Comparison of ENCODE assay signal across 13 cellular contexts in genomic region chr15:63968700-63969099, GRCh38.
A peak's percentile ranks its signal among the peaks of the same experiment; 100 is the strongest.
DNase-seq lines count a peak whose midpoint lies in the region; ATAC-seq and TF ChIP-seq lines count a peak whose summit lies in the region.
"Had no signal": no experiment of that assay in that cellular context is flagged by ENCODE, and none has a peak within 500 bp of the region (broad histone marks: within the 10 kb centered on the region; RNA-seq: fewer than 3 reads in every experiment).

No MANE protein-coding gene starts in this region.

- no peaks in the 10 kb centered on the region for H3K27me3 Mint-ChIP-seq in activated naive CD8-positive, alpha-beta T cell treated with anti-CD3 and anti-CD28 coated beads, Interleukin-2, amount 10 ng/mL, durations not matched to agents 7 days and 5 days
- H3K27me3 Mint-ChIP-seq in activated naive CD8-positive, alpha-beta T cell treated with anti-CD3 and anti-CD28 coated beads for 36 hours, result no peaks in the 10 kb centered on the region
- no peaks in the 10 kb centered on the region for H3K27me3 Mint-ChIP-seq in type B pancreatic cell

- H3K27ac Mint-ChIP-seq in activated naive CD8-positive, alpha-beta T cell treated with anti-CD3 and anti-CD28 coated beads, Interleukin-2, amount 10 ng/mL, durations not matched to agents 7 days and 5 days, result peak overlapping the region; percentile 64
- H3K27ac Mint-ChIP-seq in activated naive CD8-positive, alpha-beta T cell treated with anti-CD3 and anti-CD28 coated beads for 36 hours, result no peak overlapping the region
- H3K27ac Mint-ChIP-seq in type B pancreatic cell, result peak overlapping the region; percentile 32

- peaks cover 4% of the 10 kb centered on the region for H3K9me3 Mint-ChIP-seq in activated naive CD8-positive, alpha-beta T cell treated with anti-CD3 and anti-CD28 coated beads, Interleukin-2, amount 10 ng/mL, durations not matched to agents 7 days and 5 days
- H3K9me3 Mint-ChIP-seq in activated naive CD8-positive, alpha-beta T cell treated with anti-CD3 and anti-CD28 coated beads for 36 hours, result peaks cover 4% of the 10 kb centered on the region
- H3K9me3 Mint-ChIP-seq in type B pancreatic cell, result peaks cover 5% of the 10 kb centered on the region

- no peak for TF ChIP-seq CTCF in mucosa of descending colon (IDR thresholded peaks at IDR 0.05)
- no peak for TF ChIP-seq CTCF in type B pancreatic cell (conservative IDR thresholded peaks at IDR 0.05)

- no peak overlapping the region for H3K4me3 ChIP-seq in mucosa of descending colon

- intact Hi-C loops in mucosa of descending colon (cut with DNase I, micrococcal nuclease), result no loop called here

- H3K9me3 ChIP-seq in mucosa of descending colon, result no peaks in the 10 kb centered on the region

- ATAC-seq in activated naive CD8-positive, alpha-beta T cell treated with anti-CD3 and anti-CD28 coated beads, Interleukin-2, amount 10 ng/mL, durations not matched to agents 7 days and 5 days (ENCODE audit: low read depth), result no peak
- ATAC-seq in mucosa of descending colon, result peak; percentile 71

- H3K36me3 ChIP-seq in mucosa of descending colon (ENCODE audit: low read depth), result no peaks in the 10 kb centered on the region

- H3K36me3 Mint-ChIP-seq in activated naive CD8-positive, alpha-beta T cell treated with anti-CD3 and anti-CD28 coated beads, Interleukin-2, amount 10 ng/mL, durations not matched to agents 7 days and 5 days, result peaks cover 17% of the 10 kb centered on the region
- no peaks in the 10 kb centered on the region for H3K36me3 Mint-ChIP-seq in activated naive CD8-positive, alpha-beta T cell treated with anti-CD3 and anti-CD28 coated beads for 36 hours
- H3K36me3 Mint-ChIP-seq in type B pancreatic cell, result no peaks in the 10 kb centered on the region

- peaks cover 56% of the 10 kb centered on the region for H3K4me1 ChIP-seq in mucosa of descending colon (ENCODE audit: low read depth)

- POLR2A ChIA-PET in activated naive CD8-positive, alpha-beta T cell treated with anti-CD3 and anti-CD28 coated beads, Interleukin-2, amount 10 ng/mL, durations not matched to agents 7 days and 5 days (lab: Charles Lee), result interaction anchor here (1.2 kb wide), 1 partner anchor 42 kb away, joined by 3 read pairs; no protein-coding TSS in a partner anchor

- peak overlapping the region; percentile 49 for H3K4me3 Mint-ChIP-seq in activated naive CD8-positive, alpha-beta T cell treated with anti-CD3 and anti-CD28 coated beads, Interleukin-2, amount 10 ng/mL, durations not matched to agents 7 days and 5 days
- H3K4me3 Mint-ChIP-seq in activated naive CD8-positive, alpha-beta T cell treated with anti-CD3 and anti-CD28 coated beads for 36 hours, result no peak overlapping the region
- H3K4me3 Mint-ChIP-seq in type B pancreatic cell, result no peak overlapping the region

- H3K4me1 Mint-ChIP-seq in activated naive CD8-positive, alpha-beta T cell treated with anti-CD3 and anti-CD28 coated beads, Interleukin-2, amount 10 ng/mL, durations not matched to agents 7 days and 5 days, result peaks cover 31% of the 10 kb centered on the region
- peaks cover 34% of the 10 kb centered on the region for H3K4me1 Mint-ChIP-seq in activated naive CD8-positive, alpha-beta T cell treated with anti-CD3 and anti-CD28 coated beads for 36 hours
- peaks cover 23% of the 10 kb centered on the region for H3K4me1 Mint-ChIP-seq in type B pancreatic cell (ENCODE audit: unreplicated experiment)

- no peak for DNase-seq in activated naive CD8-positive, alpha-beta T cell treated with anti-CD3 and anti-CD28 coated beads, Interleukin-2, amount 10 ng/mL, durations not matched to agents 7 days and 5 days
- no peak for DNase-seq in activated naive CD8-positive, alpha-beta T cell treated with anti-CD3 and anti-CD28 coated beads for 36 hours
- peak; percentile 45 for DNase-seq in activated CD8-positive, alpha-beta memory T cell treated with anti-CD3 and anti-CD28 coated beads, Interleukin-2, amount 50 U/mL, for 48 hours
- DNase-seq in mucosa of descending colon (peak; percentile 59 to 68 (median 66)), type B pancreatic cell (ENCODE audit: extremely low spot score, unreplicated experiment) (no peak), HUDEP-2 (lab: John Stamatoyannopoulos, UW; ENCODE audit: unreplicated experiment in 76 of 76) (no peak), NCI-H1092 treated with DMSO at 0.1 percent for 48 hours (lab: John Stamatoyannopoulos, UW) (no peak), NK-92 (lab: John Stamatoyannopoulos, UW; ENCODE audit: unreplicated experiment) (no peak)
- DNase-seq: activated CD4-positive, alpha-beta T cell treated with anti-CD3 and anti-CD28 coated beads for 4 hours; activated naive CD4-positive, alpha-beta T cell; NCI-H226; stimulated activated CD4-positive, alpha-beta T cell treated with anti-CD3 and anti-CD28 coated beads, Interleukin-12 subunit alpha, Interleukin-12 subunit beta, amount 100 ng/mL, for 4 hours; trophoblast cell had no signal

Comparison
In these comparisons a context has a peak if more than half of its experiments do, and no peak if none do; other contexts are left out.
1. DNase-seq: peak in activated CD8-positive, alpha-beta memory T cell treated with anti-CD3 and anti-CD28 coated beads, Interleukin-2, amount 50 U/mL, for 48 hours (single experiment) and mucosa of descending colon (3 of 3); none in activated naive CD8-positive, alpha-beta T cell treated with anti-CD3 and anti-CD28 coated beads, Interleukin-2, amount 10 ng/mL, durations not matched to agents 7 days and 5 days (single experiment), activated naive CD8-positive, alpha-beta T cell treated with anti-CD3 and anti-CD28 coated beads for 36 hours (single experiment), type B pancreatic cell (single experiment), HUDEP-2 (0 of 76), NCI-H1092 treated with DMSO at 0.1 percent for 48 hours (single experiment) and NK-92 (single experiment).